24 cellular contexts compared by ENCODE assay signal in the genomic region with DNA sequence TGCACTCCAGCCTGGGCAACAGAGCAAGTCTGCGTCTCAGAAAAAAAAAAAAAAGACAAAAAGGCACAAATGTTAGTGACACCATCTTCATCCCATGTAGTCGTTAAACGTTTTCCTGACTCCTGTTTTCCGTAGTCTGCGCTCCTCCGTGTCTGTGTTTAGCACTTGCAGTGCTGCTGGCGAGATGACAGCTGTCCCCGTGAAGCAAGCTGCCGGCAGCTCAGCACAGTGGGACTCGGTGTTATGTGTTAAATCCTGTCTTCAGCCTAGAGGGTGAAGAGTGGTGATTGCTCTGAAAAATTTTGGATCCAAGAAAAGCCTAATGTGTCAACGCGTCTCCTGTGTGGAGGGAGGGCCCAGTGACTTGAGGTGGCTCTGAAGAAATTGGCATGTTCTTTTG.
"Had no signal": no experiment of that assay in that cellular context is flagged by ENCODE, and none has a peak within 500 bp of the region (broad histone marks: within the 10 kb centered on the region; RNA-seq: fewer than 3 reads in every experiment).

No MANE protein-coding gene starts in this region.

- H3K27me3 Mint-ChIP-seq: activated B cell treated with CpG ODN at 0.5 μM for 24 hours; activated CD4-positive, alpha-beta T cell treated with anti-CD3 and anti-CD28 coated beads for 36 hours; activated naive CD8-positive, alpha-beta T cell treated with anti-CD3 and anti-CD28 coated beads for 36 hours; activated T-cell treated with anti-CD3 and anti-CD28 coated beads, Interleukin-2, amount 50 U/mL, for 24 hours; activated T-helper 17 cell treated with anti-CD3 and anti-CD28 coated beads, Interleukin-2, amount 50 U/mL, for 72 hours; dendritic cell treated with granulocyte-macrophage colony-stimulating factor and Interleukin-4, amounts not matched to agents 40 ng/mL and 50 ng/mL, for 4 days had no signal

- H3K4me3 Mint-ChIP-seq: activated B cell treated with CpG ODN at 0.5 μM for 24 hours; activated CD4-positive, alpha-beta T cell treated with anti-CD3 and anti-CD28 coated beads for 36 hours; activated naive CD8-positive, alpha-beta T cell treated with anti-CD3 and anti-CD28 coated beads for 36 hours; activated T-cell treated with anti-CD3 and anti-CD28 coated beads, Interleukin-2, amount 50 U/mL, for 24 hours; activated T-helper 17 cell treated with anti-CD3 and anti-CD28 coated beads, Interleukin-2, amount 50 U/mL, for 72 hours; dendritic cell treated with granulocyte-macrophage colony-stimulating factor and Interleukin-4, amounts not matched to agents 40 ng/mL and 50 ng/mL, for 4 days; T-helper 1 cell treated with Interleukin-12 subunit alpha and Interleukin-12 subunit beta and Interleukin-4 antibody, amounts not matched to agents 30 μg/mL and 1 μg/mL, for 36 hours had no signal

- H3K9me3 ChIP-seq: prostate gland, right atrium auricular region, spleen, thyroid gland had no signal

- DNase-seq: activated B cell treated with CpG ODN at 0.5 μM for 24 hours; activated CD4-positive, alpha-beta T cell treated with anti-CD3 and anti-CD28 coated beads for 36 hours; activated CD4-positive, alpha-beta T cell treated with anti-CD3 and anti-CD28 coated beads, Interleukin-2, amount 50 U/mL, for 4 hours; activated CD8-positive, alpha-beta memory T cell treated with anti-CD3 and anti-CD28 coated beads for 24 hours; activated CD8-positive, alpha-beta memory T cell treated with anti-CD3 and anti-CD28 coated beads, Interleukin-2, amount 50 U/mL, for 4 hours; activated naive CD8-positive, alpha-beta T cell treated with anti-CD3 and anti-CD28 coated beads for 36 hours; activated T-cell treated with anti-CD3 and anti-CD28 coated beads, Interleukin-2, amount 50 U/mL, for 24 hours; effector CD8-positive, alpha-beta T cell; foreskin melanocyte; kidney glomerular epithelial cell; left ventricle myocardium superior; mammary epithelial cell; midbrain; spleen; stimulated activated CD4-positive, alpha-beta T cell treated with anti-CD3 and anti-CD28 coated beads, Interleukin-4, amount 100 ng/mL, for 1 hour; stimulated activated naive CD4-positive, alpha-beta T cell treated with Interleukin-2 at 50 U/mL for 16 hours; T1000; thyroid gland had no signal

- H3K4me1 Mint-ChIP-seq: activated CD4-positive, alpha-beta T cell treated with anti-CD3 and anti-CD28 coated beads for 36 hours; activated naive CD8-positive, alpha-beta T cell treated with anti-CD3 and anti-CD28 coated beads for 36 hours; activated T-helper 17 cell treated with anti-CD3 and anti-CD28 coated beads, Interleukin-2, amount 50 U/mL, for 72 hours had no signal

- H3K27ac Mint-ChIP-seq: activated B cell treated with CpG ODN at 0.5 μM for 24 hours; activated CD4-positive, alpha-beta T cell treated with anti-CD3 and anti-CD28 coated beads for 36 hours; activated naive CD8-positive, alpha-beta T cell treated with anti-CD3 and anti-CD28 coated beads for 36 hours; activated T-cell treated with anti-CD3 and anti-CD28 coated beads, Interleukin-2, amount 50 U/mL, for 24 hours; activated T-helper 17 cell treated with anti-CD3 and anti-CD28 coated beads, Interleukin-2, amount 50 U/mL, for 72 hours; dendritic cell treated with granulocyte-macrophage colony-stimulating factor and Interleukin-4, amounts not matched to agents 40 ng/mL and 50 ng/mL, for 4 days; T-helper 1 cell treated with Interleukin-12 subunit alpha and Interleukin-12 subunit beta and Interleukin-4 antibody, amounts not matched to agents 30 μg/mL and 1 μg/mL, for 36 hours had no signal

- ATAC-seq: activated CD4-positive, alpha-beta T cell treated with anti-CD3 and anti-CD28 coated beads for 36 hours; activated T-helper 17 cell treated with anti-CD3 and anti-CD28 coated beads, Interleukin-2, amount 50 U/mL, for 72 hours; esophagus mucosa; left ventricle myocardium superior had no signal

- H3K27ac ChIP-seq: prostate gland, right atrium auricular region, spleen, thyroid gland had no signal

- H3K4me3 ChIP-seq: prostate gland, right atrium auricular region, spleen, thyroid gland had no signal

- H3K36me3 ChIP-seq: prostate gland, right atrium auricular region, thyroid gland had no signal

- H3K4me1 ChIP-seq: prostate gland, right atrium auricular region, thyroid gland had no signal

- H3K9me3 Mint-ChIP-seq: activated B cell treated with CpG ODN at 0.5 μM for 24 hours; activated naive CD8-positive, alpha-beta T cell treated with anti-CD3 and anti-CD28 coated beads for 36 hours; activated T-cell treated with anti-CD3 and anti-CD28 coated beads, Interleukin-2, amount 50 U/mL, for 24 hours; activated T-helper 17 cell treated with anti-CD3 and anti-CD28 coated beads, Interleukin-2, amount 50 U/mL, for 72 hours; dendritic cell treated with granulocyte-macrophage colony-stimulating factor and Interleukin-4, amounts not matched to agents 40 ng/mL and 50 ng/mL, for 4 days; T-helper 1 cell treated with Interleukin-12 subunit alpha and Interleukin-12 subunit beta and Interleukin-4 antibody, amounts not matched to agents 30 μg/mL and 1 μg/mL, for 36 hours had no signal

- H3K27me3 ChIP-seq: right atrium auricular region, spleen, thyroid gland had no signal
